Comparison of ENCODE assay signal across 9 cellular contexts in the genomic region with DNA sequence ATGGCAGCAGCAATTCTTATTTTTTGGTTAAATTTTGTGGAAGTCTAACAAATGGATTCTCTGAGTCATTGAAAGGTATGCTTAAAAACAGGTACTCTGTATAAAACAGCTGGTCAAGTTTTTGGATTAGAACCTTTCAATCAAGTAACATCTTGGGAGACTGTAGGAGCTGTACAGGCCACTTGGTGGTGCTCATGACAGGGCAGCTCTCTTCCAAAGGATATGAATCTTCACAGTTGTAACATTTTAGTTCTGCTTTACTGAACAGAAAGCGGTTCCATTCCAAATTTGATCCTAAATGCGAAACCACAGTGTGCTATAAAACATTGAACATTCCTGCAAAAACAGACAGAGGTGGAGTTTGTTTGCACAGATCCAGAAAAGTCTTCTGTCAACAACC. TPM values are rescaled to one million over a fixed set of nuclear protein-coding genes. Genes with fewer than 3 reads are reported as not detected.
DNase-seq lines count a peak whose midpoint lies in the region; ATAC-seq, FAIRE-seq and TF ChIP-seq lines count a peak whose summit lies in the region.
"Had no signal": no experiment of that assay in that cellular context is flagged by ENCODE, and none has a peak within 500 bp of the region (broad histone marks: within the 10 kb centered on the region; RNA-seq: fewer than 3 reads in every experiment).

No MANE protein-coding gene starts in this region.

- H3K9ac ChIP-seq in OCI-LY1 (ENCODE audit: low read length) (no peak overlapping the region), H1 (replicated peaks in 1 of 4; ENCODE audit: extremely low read depth in 1 of 4, low read depth in 3 of 4, low read length in 3 of 4) (no peak overlapping the region)

- peaks cover 51% of the 10 kb centered on the region for H3K4me1 ChIP-seq in OCI-LY1 (ENCODE audit: insufficient read depth, low read length, severe bottlenecking)
- no peaks in the 10 kb centered on the region for H3K4me1 ChIP-seq in H1 (replicated peaks in 1 of 4; ENCODE audit: control insufficient read depth in 3 of 4, insufficient read depth in 4 of 4, low read length in 3 of 4)

- no peaks in the 10 kb centered on the region for H3K9me2 ChIP-seq in OCI-LY1 (ENCODE audit: low read depth, low read length)

- H3K9me3 ChIP-seq in OCI-LY1 (ENCODE audit: low read length) (0 out of 2 replicates have a peak, but pooled peaks cover 7% of the 10 kb centered on the region), H1 (ENCODE audit: insufficient read depth in 2 of 2, low read depth in 1 of 2, low read length in 1 of 2) (0 out of 4 replicates have a peak, but pooled peaks cover 0 to 3% of the 10 kb centered on the region in 2 experiments)

- TF ChIP-seq EP300 in H1 (IDR thresholded peaks at IDR 0.05; ENCODE audit: borderline replicate concordance in 1 of 2, low read depth in 2 of 2, low read length in 2 of 2) = no peak

- H4K91ac ChIP-seq in H1 (replicated peaks; ENCODE audit: insufficient read length, low read length) = no peak overlapping the region

- H3F3A ChIP-seq in OCI-LY1 (ENCODE audit: insufficient read depth, low read length) = no peaks in the 10 kb centered on the region

- H4K5ac ChIP-seq in H1 (ENCODE audit: insufficient read length, low read depth, low read length) = no peak overlapping the region

- H2BK5ac ChIP-seq in H1 (ENCODE audit: low read depth, low read length) = no peak overlapping the region

- H3K14ac ChIP-seq in H1 (ENCODE audit: insufficient read length) = no peak overlapping the region

- H3K9me3 Mint-ChIP-seq in nephron progenitor cell = no peaks in the 10 kb centered on the region
- H3K9me3 Mint-ChIP-seq: activated T-cell treated with anti-CD3 and anti-CD28 coated beads, Interleukin-2, amount 50 U/mL, for 72 hours had no signal

- 73% methylated on average over 2 of the region's 2 CpGs; no CpG with 5 or more reads in 1 of the 2 experiments for WGBS in H1 (ENCODE audit: extremely low coverage in 1 of 2, insufficient coverage in 1 of 2, insufficient read length in 1 of 2, insufficient replicate concordance in 2 of 2, low coverage in 1 of 2, low lambda C conversion rate in 2 of 2, missing lambda C conversion rate in 1 of 2), 2 experiments

- H3K4me1 Mint-ChIP-seq in nephron progenitor cell = peaks cover 5% of the 10 kb centered on the region

- peak; percentile 66 to 67 for TF ChIP-seq RAD21 in H1 (IDR thresholded peaks at IDR 0.05 in 1 of 2, conservative IDR thresholded peaks at IDR 0.05 in 1 of 2; ENCODE audit: low read depth in 2 of 2, low read length in 2 of 2)

- H3K4me3 ChIP-seq in OCI-LY1 (ENCODE audit: low read depth, low read length, poor library complexity, severe bottlenecking) = no peak overlapping the region
- no peak overlapping the region for H3K4me3 ChIP-seq in H1 (ENCODE audit: extremely low read depth in 1 of 4, insufficient read depth in 2 of 4, low read depth in 3 of 4, low read length in 4 of 4)

- no peak overlapping the region for H4K8ac ChIP-seq in H1 (ENCODE audit: extremely low read depth, insufficient read depth, low read length)

- TF ChIP-seq CTCF in OCI-LY1 (IDR thresholded peaks at IDR 0.05; ENCODE audit: low read length) = peak; percentile 47; the same call in 1 of the 2 replicates
- TF ChIP-seq CTCF in H1 (IDR thresholded peaks at IDR 0.05; ENCODE audit: control extremely low read depth in 1 of 3, insufficient read depth in 1 of 3, low read depth in 1 of 3, low read length in 3 of 3) = peak in 2 of 3 experiments; percentile 46 to 47; a peak in 3 of 4 replicates
- peak; percentile 42 for TF ChIP-seq CTCF in nephron progenitor cell (IDR thresholded peaks at IDR 0.05)

- H3K27me3 ChIP-seq in OCI-LY1 (ENCODE audit: insufficient read depth, low read length) (no peaks in the 10 kb centered on the region), H1 (replicated peaks in 1 of 4; ENCODE audit: control insufficient read depth in 3 of 4, extremely low read depth in 1 of 4, insufficient read depth in 3 of 4, low read length in 3 of 4) (peaks cover 0 to 1% (median 0%) of the 10 kb centered on the region in 4 experiments; a peak in 1 of 7 replicates)

- no peak overlapping the region for H2BK20ac ChIP-seq in H1 (ENCODE audit: low read length)

- ATAC-seq in HG02610 (IDR thresholded peaks at IDR 0.05; ENCODE audit: unreplicated experiment) = peak; percentile 31

- POLR2A ChIA-PET in H1 (lab: Charles Lee; ENCODE audit: partially characterized antibody) = no interaction called here

- CTCF ChIA-PET in H1 (lab: Charles Lee; ENCODE audit: partially characterized antibody) = interaction anchor here (0.6 to 1.6 kb wide), 13 partner anchors 9 to 743 kb away, joined by 3 to 5 read pairs (median 3); a partner anchor contains a TSS

- H3K27me3 Mint-ChIP-seq in nephron progenitor cell (ENCODE audit: low read depth, poor library complexity) = no peaks in the 10 kb centered on the region

- peak; percentile 6 for DNase-seq in NCI-H1694 treated with DMSO at 0.1 percent for 48 hours (lab: John Stamatoyannopoulos, UW)
- no peak for DNase-seq in NCI-H1694 (lab: John Stamatoyannopoulos, UW)
- no peak for DNase-seq in H1 (ENCODE audit: low read depth in 1 of 2, low spot score in 2 of 2)
- no peak for DNase-seq in nephron progenitor cell
- no peak for DNase-seq in stimulated activated CD4-positive, alpha-beta T cell treated with anti-CD3 and anti-CD28 coated beads, Interleukin-4, amount 100 ng/mL, for 4 hours
- no peak for DNase-seq in activated naive CD4-positive, alpha-beta T cell (lab: John Stamatoyannopoulos, UW)
- DNase-seq: activated T-cell treated with anti-CD3 and anti-CD28 coated beads, Interleukin-2, amount 50 U/mL, for 72 hours had no signal

- H3K27ac ChIP-seq in OCI-LY1 (ENCODE audit: low read depth, low read length, poor library complexity, severe bottlenecking) (no peak overlapping the region), H1 (ENCODE audit: low read depth, low read length) (no peak overlapping the region)

- no peak overlapping the region for H2BK15ac ChIP-seq in H1 (ENCODE audit: low read length)

- H2AFZ ChIP-seq in OCI-LY1 (ENCODE audit: low read length) (no peak overlapping the region), H1 (ENCODE audit: low read length) (no peak overlapping the region)

- H3K79me2 ChIP-seq in OCI-LY1 (ENCODE audit: insufficient read depth, low read length) (no peaks in the 10 kb centered on the region), H1 (ENCODE audit: control insufficient read depth in 1 of 2, insufficient read depth in 2 of 2, low read length in 2 of 2) (no peaks in the 10 kb centered on the region)

- H3K36me3 Mint-ChIP-seq in nephron progenitor cell (ENCODE audit: low read depth) = no peaks in the 10 kb centered on the region

- H3K4me2 ChIP-seq in OCI-LY1 (ENCODE audit: low read length) = no peak overlapping the region
- no peak overlapping the region for H3K4me2 ChIP-seq in H1 (ENCODE audit: insufficient read depth in 1 of 2, low read depth in 2 of 2, low read length in 2 of 2)

- no peak overlapping the region for H3K27ac Mint-ChIP-seq in nephron progenitor cell
- H3K27ac Mint-ChIP-seq: activated T-cell treated with anti-CD3 and anti-CD28 coated beads, Interleukin-2, amount 50 U/mL, for 72 hours had no signal

- no peak overlapping the region for H3K4ac ChIP-seq in H1 (replicated peaks; ENCODE audit: insufficient read length, low read depth, low read length)

- no peaks in the 10 kb centered on the region for H3K23me2 ChIP-seq in H1 (ENCODE audit: low read depth, low read length)

- no peak overlapping the region for H3K56ac ChIP-seq in H1 (replicated peaks; ENCODE audit: insufficient read length, low read depth, low read length)

- no peaks in the 10 kb centered on the region for H3K36me3 ChIP-seq in OCI-LY1 (ENCODE audit: insufficient read depth, low read length)
- H3K36me3 ChIP-seq in H1 (ENCODE audit: control insufficient read depth in 2 of 4, insufficient read depth in 4 of 4, low read length in 3 of 4) = no peaks in the 10 kb centered on the region

- H2AK5ac ChIP-seq in H1 (ENCODE audit: low read depth, low read length) = no peak overlapping the region

- FAIRE-seq in H1 (lab: Jason Lieb, UNC) = no peak

- TF ChIP-seq POLR2A in H1 (IDR thresholded peaks at IDR 0.05; ENCODE audit: control extremely low read depth in 1 of 2, low read depth in 2 of 2, low read length in 2 of 2) = no peak

- no peak overlapping the region for H2BK12ac ChIP-seq in H1 (ENCODE audit: low read depth, low read length)

- no peak overlapping the region for H3K23ac ChIP-seq in H1 (ENCODE audit: insufficient read length)

- H3K18ac ChIP-seq in H1 (ENCODE audit: extremely low read depth, low read length) = no peak overlapping the region

- no peak overlapping the region for H2BK120ac ChIP-seq in H1 (replicated peaks; ENCODE audit: low read depth, low read length)

- no peak overlapping the region for H3K4me3 Mint-ChIP-seq in nephron progenitor cell
- H3K4me3 Mint-ChIP-seq: activated T-cell treated with anti-CD3 and anti-CD28 coated beads, Interleukin-2, amount 50 U/mL, for 72 hours had no signal

- H3K79me1 ChIP-seq in H1 (ENCODE audit: low read depth, low read length) = no peaks in the 10 kb centered on the region

- H4K20me1 ChIP-seq in OCI-LY1 (ENCODE audit: insufficient read depth, low read length) (no peaks in the 10 kb centered on the region), H1 (replicated peaks in 1 of 2; ENCODE audit: control insufficient read depth in 1 of 2, insufficient read depth in 2 of 2, low read length in 2 of 2) (no peaks in the 10 kb centered on the region)

TF ChIP-seq in H1, 55 proteins besides CTCF, POLR2A, EP300 and RAD21 (continues in another document):
- TF ChIP-seq MAFK (IDR thresholded peaks at IDR 0.05; ENCODE audit: low read depth, low read length) = no peak
- no peak for TF ChIP-seq EGR1 (IDR thresholded peaks at IDR 0.05; ENCODE audit: borderline replicate concordance, low read depth, low read length)
- TF ChIP-seq GTF2F1 (IDR thresholded peaks at IDR 0.05; ENCODE audit: borderline replicate concordance, low read depth, low read length) = no peak
- TF ChIP-seq, protein P1, sequence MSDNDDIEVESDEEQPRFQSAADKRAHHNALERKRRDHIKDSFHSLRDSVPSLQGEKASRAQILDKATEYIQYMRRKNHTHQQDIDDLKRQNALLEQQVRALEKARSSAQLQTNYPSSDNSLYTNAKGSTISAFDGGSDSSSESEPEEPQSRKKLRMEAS (IDR thresholded peaks at IDR 0.05) = no peak
- no peak for TF ChIP-seq CBX5 (IDR thresholded peaks at IDR 0.05; ENCODE audit: low read depth, low read length)
- no peak for TF ChIP-seq TAF1 (IDR thresholded peaks at IDR 0.05; ENCODE audit: low read depth, low read length)
- TF ChIP-seq KDM5A (IDR thresholded peaks at IDR 0.05; ENCODE audit: low read length) = no peak
- TF ChIP-seq HDAC6 (IDR thresholded peaks at IDR 0.05; ENCODE audit: low read depth, low read length) = no peak

RNA-seq across cellular contexts. Expression of a gene that starts 44.5 kb away (rescaled TPM):
- not detected in 2 replicates for total RNA-seq in H1 (2021; fragmentation: NEBNext Ultra II Directional; extraction: Animal tissue kit (Norgen Biotek cat#: 25700))
- polyA plus RNA-seq in H1 (2011; rRNA removed) = not detected in 2 replicates
- not detected for polyA plus RNA-seq in H1 (2011; cell fraction: cytosol; rRNA removed)
- not detected for polyA plus RNA-seq in H1 (2011; cell fraction: nucleus; rRNA removed)
- polyA plus RNA-seq in H1 (2012, experiment 1 of 2) = not detected in 4 replicates
- polyA plus RNA-seq in H1 (2012, experiment 2 of 2) = not detected
- polyA plus RNA-seq in H1 (2013, experiment 1 of 2) = not detected
- polyA plus RNA-seq in H1 (2013, experiment 2 of 2) = not detected
- not detected in 2 replicates for polyA minus RNA-seq in H1 (2011; rRNA and poly(A)+ RNA removed)
- not detected for polyA minus RNA-seq in H1 (2011; cell fraction: cytosol; rRNA and poly(A)+ RNA removed)
- polyA minus RNA-seq in H1 (2011; cell fraction: nucleus; rRNA and poly(A)+ RNA removed) = not detected
- total RNA-seq: activated T-cell treated with anti-CD3 and anti-CD28 coated beads, Interleukin-2, amount 50 U/mL, for 72 hours had no signal
